16 cellular contexts compared by ENCODE assay signal in the genomic region with DNA sequence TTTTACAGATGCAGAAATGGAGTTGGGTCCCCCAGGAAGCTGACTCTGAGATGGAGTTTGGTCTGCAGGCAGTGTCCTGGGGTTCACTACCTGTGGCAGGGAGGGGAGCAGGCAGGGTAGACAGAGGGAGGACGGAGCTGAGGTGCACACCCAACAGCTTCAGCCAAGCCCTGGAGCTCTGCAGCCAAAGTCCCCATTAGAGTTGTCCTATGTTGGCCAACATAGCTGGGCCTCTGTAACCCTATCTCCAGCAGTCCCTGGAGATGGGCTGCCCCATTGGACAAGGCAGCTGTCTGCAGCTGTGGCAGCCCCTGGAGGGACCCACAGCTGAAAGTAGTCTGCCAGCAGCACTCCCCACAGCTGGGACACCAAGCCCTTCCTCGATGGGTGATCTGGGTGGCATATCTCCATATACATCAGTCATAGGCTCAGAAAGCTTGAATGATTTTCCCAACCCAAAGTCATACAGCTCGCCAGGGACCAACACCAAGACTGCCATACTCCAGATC. TPM values are rescaled to one million over a fixed set of nuclear protein-coding genes. Genes with fewer than 3 reads are reported as not detected.
DNase-seq lines count a peak whose midpoint lies in the region; ATAC-seq and TF ChIP-seq lines count a peak whose summit lies in the region.
"Had no signal": no experiment of that assay in that cellular context is flagged by ENCODE, and none has a peak within 500 bp of the region (broad histone marks: within the 10 kb centered on the region; RNA-seq: fewer than 3 reads in every experiment).

No MANE protein-coding gene starts in this region.

- peaks cover 86% of the 10 kb centered on the region for H3K4me1 Mint-ChIP-seq in activated CD8-positive, alpha-beta T cell treated with anti-CD3 and anti-CD28 coated beads for 36 hours (ENCODE audit: low read depth)
- H3K4me1 Mint-ChIP-seq in naive B cell, result peaks cover 74 to 96% (median 89%) of the 10 kb centered on the region in 3 donors

- H3K9me3 ChIP-seq in BLaER1, result no peaks in the 10 kb centered on the region
- H3K9me3 ChIP-seq: SK-N-SH, tibial artery had no signal

- CTCF ChIA-PET in activated CD8-positive, alpha-beta T cell treated with anti-CD3 and anti-CD28 coated beads for 36 hours (lab: Charles Lee), result interaction anchor here (0.7 to 7.7 kb wide), 9 partner anchors 9 to 1227 kb away, joined by 3 to 90 read pairs (median 8); no protein-coding TSS in a partner anchor

- peak overlapping the region; percentile 98 for H3K27ac Mint-ChIP-seq in activated CD8-positive, alpha-beta T cell treated with anti-CD3 and anti-CD28 coated beads for 36 hours
- H3K27ac Mint-ChIP-seq in naive B cell, result peak overlapping the region; percentile 98 to 100 (median 100)
- H3K27ac Mint-ChIP-seq: mesothelial cell of epicardium had no signal

- peaks cover 43% of the 10 kb centered on the region for H3K36me3 Mint-ChIP-seq in activated CD8-positive, alpha-beta T cell treated with anti-CD3 and anti-CD28 coated beads for 36 hours (ENCODE audit: low read depth)
- H3K36me3 Mint-ChIP-seq in naive B cell, result peaks cover 5 to 15% of the 10 kb centered on the region in 2 donors
- H3K36me3 Mint-ChIP-seq: mesothelial cell of epicardium had no signal

- H3K4me2 ChIP-seq in BLaER1, result peak overlapping the region; percentile 98
- H3K4me2 ChIP-seq: SK-N-SH had no signal

- peaks cover 13% of the 10 kb centered on the region for H3K9me3 Mint-ChIP-seq in activated CD8-positive, alpha-beta T cell treated with anti-CD3 and anti-CD28 coated beads for 36 hours
- H3K9me3 Mint-ChIP-seq in naive B cell, result peaks cover 0 to 7% (median 0%) of the 10 kb centered on the region in 7 donors
- H3K9me3 Mint-ChIP-seq: mesothelial cell of epicardium had no signal

- intact Hi-C loops in activated CD8-positive, alpha-beta T cell treated with anti-CD3 and anti-CD28 coated beads for 36 hours (cut with micrococcal nuclease), result loop anchor here (10.0 kb wide), 2 partner anchors 297 to 1243 kb away; no protein-coding TSS in a partner anchor

- POLR2A ChIA-PET in activated CD8-positive, alpha-beta T cell treated with anti-CD3 and anti-CD28 coated beads for 36 hours (lab: Charles Lee), result interaction anchor here (0.8 to 5.0 kb wide), 5 partner anchors 10 to 25 kb away, joined by 3 to 42 read pairs (median 6); no protein-coding TSS in a partner anchor

- H3K9ac ChIP-seq in BLaER1, result no peak overlapping the region
- H3K9ac ChIP-seq: SK-N-SH had no signal

- peak overlapping the region; percentile 50 for H3K4me3 ChIP-seq in BLaER1
- H3K4me3 ChIP-seq in GM06990 (replicated peaks; ENCODE audit: low read depth, low read length), result peak overlapping the region; percentile 71
- H3K4me3 ChIP-seq: tibial artery had no signal

- no peak for ATAC-seq in activated CD8-positive, alpha-beta T cell treated with anti-CD3 and anti-CD28 coated beads for 36 hours
- ATAC-seq in naive B cell (ENCODE audit: low read depth in 2 of 2), result no peak
- no peak for ATAC-seq in HG02588 (IDR thresholded peaks at IDR 0.05; ENCODE audit: unreplicated experiment)

- peak overlapping the region; percentile 85 for H3K27ac ChIP-seq in BLaER1
- H3K27ac ChIP-seq: tibial artery had no signal

- peak overlapping the region; percentile 98 for H3K4me3 Mint-ChIP-seq in activated CD8-positive, alpha-beta T cell treated with anti-CD3 and anti-CD28 coated beads for 36 hours
- H3K4me3 Mint-ChIP-seq in naive B cell, result peak overlapping the region; percentile 94 to 100 (median 100)
- H3K4me3 Mint-ChIP-seq: mesothelial cell of epicardium had no signal

- H3K27me3 ChIP-seq in BLaER1 (no peaks in the 10 kb centered on the region), GM06990 (replicated peaks; ENCODE audit: control insufficient read depth, insufficient read depth, low read length) (no peaks in the 10 kb centered on the region)
- H3K27me3 ChIP-seq: tibial artery had no signal

- no peaks in the 10 kb centered on the region for H3K27me3 Mint-ChIP-seq in activated CD8-positive, alpha-beta T cell treated with anti-CD3 and anti-CD28 coated beads for 36 hours
- H3K27me3 Mint-ChIP-seq in naive B cell, result no peaks in the 10 kb centered on the region

- no peak for TF ChIP-seq CTCF in GM06990 (IDR thresholded peaks at IDR 0.05; ENCODE audit: insufficient read depth, low read length, poor library complexity, severe bottlenecking)
- no peak for TF ChIP-seq CTCF in activated CD8-positive, alpha-beta T cell treated with anti-CD3 and anti-CD28 coated beads for 36 hours (IDR thresholded peaks at IDR 0.05)

- H3K4me1 ChIP-seq in BLaER1, result peaks cover 85% of the 10 kb centered on the region

- H4K20me1 ChIP-seq in BLaER1, result no peaks in the 10 kb centered on the region

- DNase-seq in GM06990 (ENCODE audit: extremely low read depth, insufficient read length) (no peak), naive B cell (no peak), KG1 (lab: John Stamatoyannopoulos, UW) (no peak), cerebellar nuclear complex (lab: John Stamatoyannopoulos, UW) (no peak)
- DNase-seq in activated CD8-positive, alpha-beta T cell treated with anti-CD3 and anti-CD28 coated beads for 36 hours, result no peak
- no peak for DNase-seq in stimulated activated CD4-positive, alpha-beta T cell treated with anti-CD3 and anti-CD28 coated beads, Interleukin-12 subunit alpha, Interleukin-12 subunit beta, amount 100 ng/mL, for 4 hours
- DNase-seq: activated gamma-delta T cell treated with Interleukin-2 at 50 U/mL for 16 hours, AML-193, DMS79 treated with DMSO at 0.1 percent for 48 hours, NCI-H1092 treated with DMSO at 0.1 percent for 48 hours, NCI-H446 treated with DMSO at 0.1 percent for 48 hours, SK-N-SH had no signal

- H3K36me3 ChIP-seq in BLaER1 (no peaks in the 10 kb centered on the region), GM06990 (ENCODE audit: control insufficient read depth, insufficient read depth, low read length) (no peaks in the 10 kb centered on the region)

RNA-seq across cellular contexts. Expression of a gene that starts 32.0 kb away (rescaled TPM):
- 1 to 10 TPM; 6.7 to 6.9 TPM for total RNA-seq in activated CD8-positive, alpha-beta T cell treated with anti-CD3 and anti-CD28 coated beads for 36 hours
- polyA plus RNA-seq in naive B cell (ENCODE audit: low read depth in 6 of 6), result 1 to 10 TPM; 5.1 to 9.6 (median 7.3) TPM
